In the genomic region with DNA sequence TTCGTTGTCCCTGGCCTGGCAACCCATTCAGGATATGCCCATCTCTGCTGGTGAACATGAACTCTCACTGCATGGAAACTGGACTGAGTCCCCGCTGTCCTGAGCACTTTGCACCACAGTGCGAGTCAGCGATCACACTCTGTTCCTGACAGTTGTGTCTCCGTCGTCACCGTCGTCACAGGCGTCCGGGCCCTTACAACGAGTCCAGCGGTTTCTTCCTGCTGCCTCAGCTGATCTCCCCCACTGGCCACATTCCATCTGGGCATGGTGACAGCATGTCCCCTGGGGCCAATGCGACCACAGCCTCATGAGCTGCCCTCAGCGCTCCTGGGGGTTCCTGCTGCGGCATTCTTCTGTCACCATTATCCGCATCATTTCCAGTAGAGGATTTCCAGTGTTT, we compare ENCODE assay signal across 26 cellular contexts.
DNase-seq lines count a peak whose midpoint lies in the region; ATAC-seq, FAIRE-seq and TF ChIP-seq lines count a peak whose summit lies in the region.
"Had no signal": no experiment of that assay in that cellular context is flagged by ENCODE, and none has a peak within 500 bp of the region (broad histone marks: within the 10 kb centered on the region; RNA-seq: fewer than 3 reads in every experiment).

No MANE protein-coding gene starts in this region.

- H3K4me1 Mint-ChIP-seq in HFFc6 (ENCODE audit: low read depth), result peaks cover 23% of the 10 kb centered on the region
- peaks cover 27% of the 10 kb centered on the region for H3K4me1 Mint-ChIP-seq in activated T-helper 1 cell treated with anti-CD3 and anti-CD28 coated beads, Interleukin-12 subunit alpha, Interleukin-12 subunit beta, Interleukin-2, Interleukin-4 antibody, amounts not matched to agents 30 ng/mL and 10 ng/mL and 1 ng/mL, durations not matched to agents 14 hours and 24 hours and 36 hours (ENCODE audit: low read depth)

- H2AK5ac ChIP-seq in H1 (ENCODE audit: low read depth, low read length), result no peak overlapping the region

- H2BK15ac ChIP-seq in H1 (ENCODE audit: low read length), result no peak overlapping the region

- H3K14ac ChIP-seq in H1 (ENCODE audit: insufficient read length), result no peak overlapping the region

- H3K18ac ChIP-seq in H1 (ENCODE audit: extremely low read depth, low read length), result no peak overlapping the region

- peak overlapping the region; percentile 54 for H3K27ac Mint-ChIP-seq in HFFc6
- H3K27ac Mint-ChIP-seq in activated T-helper 1 cell treated with anti-CD3 and anti-CD28 coated beads, Interleukin-12 subunit alpha, Interleukin-12 subunit beta, Interleukin-2, Interleukin-4 antibody, amounts not matched to agents 30 ng/mL and 10 ng/mL and 1 ng/mL, durations not matched to agents 14 hours and 24 hours and 36 hours, result no peak overlapping the region
- H3K27ac Mint-ChIP-seq: activated CD4-positive, alpha-beta T cell treated with anti-CD3 and anti-CD28 coated beads for 36 hours; activated CD8-positive, alpha-beta memory T cell treated with anti-CD3 and anti-CD28 coated beads, Interleukin-2, amount 10 ng/mL, durations not matched to agents 7 days and 5 days; activated naive CD8-positive, alpha-beta T cell treated with anti-CD3 and anti-CD28 coated beads for 36 hours; activated T-helper 17 cell treated with anti-CD3 and anti-CD28 coated beads, Interleukin-2, amount 50 U/mL, for 72 hours; memory B cell; T-cell had no signal

- no peak overlapping the region for H4K91ac ChIP-seq in H1 (replicated peaks; ENCODE audit: insufficient read length, low read length)

- H3K9me3 ChIP-seq in H1 (ENCODE audit: insufficient read depth in 2 of 2, low read depth in 1 of 2, low read length in 1 of 2) (no peaks in the 10 kb centered on the region), ovary (no peaks in the 10 kb centered on the region)

- H4K20me1 ChIP-seq in H1 (replicated peaks in 1 of 2; ENCODE audit: control insufficient read depth in 1 of 2, insufficient read depth in 2 of 2, low read length in 2 of 2), result no peaks in the 10 kb centered on the region

- no peaks in the 10 kb centered on the region for H3K23me2 ChIP-seq in H1 (ENCODE audit: low read depth, low read length)

- intact Hi-C loops in ovary (cut with DNase I), result no loop called here
- intact Hi-C loops in activated T-helper 1 cell treated with anti-CD3 and anti-CD28 coated beads, Interleukin-12 subunit alpha, Interleukin-12 subunit beta, Interleukin-2, Interleukin-4 antibody, amounts not matched to agents 30 ng/mL and 10 ng/mL and 1 ng/mL, durations not matched to agents 14 hours and 24 hours and 36 hours (cut with micrococcal nuclease), result no loop called here

- no peaks in the 10 kb centered on the region for H3K36me3 ChIP-seq in H1 (ENCODE audit: control insufficient read depth in 2 of 4, insufficient read depth in 4 of 4, low read length in 3 of 4)
- no peaks in the 10 kb centered on the region for H3K36me3 ChIP-seq in ovary

- no peak overlapping the region for H2BK5ac ChIP-seq in H1 (ENCODE audit: low read depth, low read length)

- WGBS in H1 (ENCODE audit: extremely low coverage in 1 of 2, insufficient coverage in 1 of 2, insufficient read length in 1 of 2, insufficient replicate concordance in 2 of 2, low coverage in 1 of 2, low lambda C conversion rate in 2 of 2, missing lambda C conversion rate in 1 of 2), 2 experiments, result 94% methylated on average over 16 of the region's 16 CpGs; no CpG with 5 or more reads in 1 of the 2 experiments
- 93 to 94% (median 94%) methylated on average over 16 of the region's 16 CpGs for WGBS in ovary, 3 donors

- no peak overlapping the region for H3K56ac ChIP-seq in H1 (replicated peaks; ENCODE audit: insufficient read length, low read depth, low read length)

- FAIRE-seq in H1 (lab: Jason Lieb, UNC), result no peak
- FAIRE-seq: bronchial epithelial cell, frontal cortex, GM18507, keratinocyte had no signal

- H3K4me1 ChIP-seq in H1 (replicated peaks in 1 of 4; ENCODE audit: control insufficient read depth in 3 of 4, insufficient read depth in 4 of 4, low read length in 3 of 4) (no peaks in the 10 kb centered on the region), ovary (ENCODE audit: insufficient read depth) (peaks cover 10% of the 10 kb centered on the region)
- H3K4me1 ChIP-seq: parathyroid adenoma had no signal

- H3K9me3 Mint-ChIP-seq in HFFc6, result no peaks in the 10 kb centered on the region
- no peaks in the 10 kb centered on the region for H3K9me3 Mint-ChIP-seq in activated T-helper 1 cell treated with anti-CD3 and anti-CD28 coated beads, Interleukin-12 subunit alpha, Interleukin-12 subunit beta, Interleukin-2, Interleukin-4 antibody, amounts not matched to agents 30 ng/mL and 10 ng/mL and 1 ng/mL, durations not matched to agents 14 hours and 24 hours and 36 hours
- H3K9me3 Mint-ChIP-seq: activated naive CD8-positive, alpha-beta T cell treated with anti-CD3 and anti-CD28 coated beads for 36 hours; activated T-helper 17 cell treated with anti-CD3 and anti-CD28 coated beads, Interleukin-2, amount 50 U/mL, for 72 hours; memory B cell; naive B cell; T-cell had no signal

- TF ChIP-seq EP300 in H1 (IDR thresholded peaks at IDR 0.05; ENCODE audit: borderline replicate concordance in 1 of 2, low read depth in 2 of 2, low read length in 2 of 2), result no peak
- no peak for TF ChIP-seq EP300 in ovary (IDR thresholded peaks at IDR 0.05)

- no peak overlapping the region for H2BK20ac ChIP-seq in H1 (ENCODE audit: low read length)

- H3K79me1 ChIP-seq in H1 (ENCODE audit: low read depth, low read length), result no peaks in the 10 kb centered on the region

- in situ Hi-C loops in ACHN (cut with HindIII; ENCODE audit: low pct_ligation_motif_present, low pct_unique_long_range_greater_than_20kb, low sequenced_read_pairs), result no loop called here

- H3K79me2 ChIP-seq in H1 (ENCODE audit: control insufficient read depth in 1 of 2, insufficient read depth in 2 of 2, low read length in 2 of 2), result no peaks in the 10 kb centered on the region
- H3K79me2 ChIP-seq: parathyroid adenoma had no signal

- H3K27ac ChIP-seq in H1 (ENCODE audit: low read depth, low read length) (no peak overlapping the region), ovary (no peak overlapping the region)
- H3K27ac ChIP-seq: dorsolateral prefrontal cortex, parathyroid adenoma had no signal

- no peak overlapping the region for H3K4ac ChIP-seq in H1 (replicated peaks; ENCODE audit: insufficient read length, low read depth, low read length)

- H3K36me3 Mint-ChIP-seq in HFFc6 (ENCODE audit: low read depth), result no peaks in the 10 kb centered on the region
- no peaks in the 10 kb centered on the region for H3K36me3 Mint-ChIP-seq in activated T-helper 1 cell treated with anti-CD3 and anti-CD28 coated beads, Interleukin-12 subunit alpha, Interleukin-12 subunit beta, Interleukin-2, Interleukin-4 antibody, amounts not matched to agents 30 ng/mL and 10 ng/mL and 1 ng/mL, durations not matched to agents 14 hours and 24 hours and 36 hours (ENCODE audit: low read depth)
- H3K36me3 Mint-ChIP-seq: activated naive CD8-positive, alpha-beta T cell treated with anti-CD3 and anti-CD28 coated beads for 36 hours; memory B cell; naive B cell; T-cell had no signal

- H2BK120ac ChIP-seq in H1 (replicated peaks; ENCODE audit: low read depth, low read length), result no peak overlapping the region

- H3K4me3 ChIP-seq in H1 (ENCODE audit: extremely low read depth in 1 of 4, insufficient read depth in 2 of 4, low read depth in 3 of 4, low read length in 4 of 4) (no peak overlapping the region), ovary (no peak overlapping the region)
- H3K4me3 ChIP-seq: dorsolateral prefrontal cortex had no signal

- POLR2A ChIA-PET in H1 (lab: Charles Lee; ENCODE audit: partially characterized antibody), result no interaction called here

- TF ChIP-seq POLR2A in H1 (IDR thresholded peaks at IDR 0.05; ENCODE audit: control extremely low read depth in 1 of 2, low read depth in 2 of 2, low read length in 2 of 2) (no peak), ovary (IDR thresholded peaks at IDR 0.05) (no peak)

- H3K23ac ChIP-seq in H1 (ENCODE audit: insufficient read length), result no peak overlapping the region

- H4K5ac ChIP-seq in H1 (ENCODE audit: insufficient read length, low read depth, low read length), result no peak overlapping the region

- TF ChIP-seq RAD21 in H1 (IDR thresholded peaks at IDR 0.05 in 1 of 2, conservative IDR thresholded peaks at IDR 0.05 in 1 of 2; ENCODE audit: low read depth in 2 of 2, low read length in 2 of 2), result no peak

- DNase-seq in ACHN, result peak; percentile 32
- DNase-seq in HFFc6, result no peak
- DNase-seq in H1 (ENCODE audit: low read depth in 1 of 2, low spot score in 2 of 2), result no peak
- DNase-seq in ovary, result peak in 3 of 5 donors; percentile 36 to 53 (median 39)
- no peak for DNase-seq in activated CD4-positive, CD25-positive, alpha-beta regulatory T cell treated with anti-CD3 and anti-CD28 coated beads, Interleukin-2, amount 50 U/mL, for 72 hours
- no peak for DNase-seq in activated T-helper 1 cell treated with anti-CD3 and anti-CD28 coated beads, Interleukin-12 subunit alpha, Interleukin-12 subunit beta, Interleukin-2, Interleukin-4 antibody, amounts not matched to agents 30 ng/mL and 10 ng/mL and 1 ng/mL, durations not matched to agents 14 hours and 24 hours and 36 hours (ENCODE audit: low spot score)
- DNase-seq in AG08395 (ENCODE audit: low spot score), result no peak
- DNase-seq: activated CD4-positive, alpha-beta T cell treated with anti-CD3 and anti-CD28 coated beads for 36 hours; activated CD8-positive, alpha-beta memory T cell treated with anti-CD3 and anti-CD28 coated beads, Interleukin-2, amount 10 ng/mL, durations not matched to agents 7 days and 5 days; activated naive CD8-positive, alpha-beta T cell treated with anti-CD3 and anti-CD28 coated beads for 36 hours; COR-L47; dorsolateral prefrontal cortex; EL; naive B cell; NCI-H1417 treated with DMSO at 0.1 percent for 48 hours; SHP77 treated with DMSO at 0.1 percent for 48 hours; T-cell had no signal

- no peak for ATAC-seq in GM19397 (IDR thresholded peaks at IDR 0.05; ENCODE audit: unreplicated experiment)
- ATAC-seq: activated CD4-positive, alpha-beta T cell treated with anti-CD3 and anti-CD28 coated beads for 36 hours; activated CD8-positive, alpha-beta memory T cell treated with anti-CD3 and anti-CD28 coated beads, Interleukin-2, amount 10 ng/mL, durations not matched to agents 7 days and 5 days; activated T-helper 17 cell treated with anti-CD3 and anti-CD28 coated beads, Interleukin-2, amount 50 U/mL, for 72 hours; HCT116; T-cell had no signal

- H3K4me3 Mint-ChIP-seq in HFFc6, result no peak overlapping the region
- no peak overlapping the region for H3K4me3 Mint-ChIP-seq in activated T-helper 1 cell treated with anti-CD3 and anti-CD28 coated beads, Interleukin-12 subunit alpha, Interleukin-12 subunit beta, Interleukin-2, Interleukin-4 antibody, amounts not matched to agents 30 ng/mL and 10 ng/mL and 1 ng/mL, durations not matched to agents 14 hours and 24 hours and 36 hours
- H3K4me3 Mint-ChIP-seq: activated CD4-positive, alpha-beta T cell treated with anti-CD3 and anti-CD28 coated beads for 36 hours; activated CD8-positive, alpha-beta memory T cell treated with anti-CD3 and anti-CD28 coated beads, Interleukin-2, amount 10 ng/mL, durations not matched to agents 7 days and 5 days; activated naive CD8-positive, alpha-beta T cell treated with anti-CD3 and anti-CD28 coated beads for 36 hours; activated T-helper 17 cell treated with anti-CD3 and anti-CD28 coated beads, Interleukin-2, amount 50 U/mL, for 72 hours; memory B cell; naive B cell; T-cell had no signal

- no peak overlapping the region for H3K9ac ChIP-seq in H1 (replicated peaks in 1 of 4; ENCODE audit: extremely low read depth in 1 of 4, low read depth in 3 of 4, low read length in 3 of 4)
- H3K9ac ChIP-seq: parathyroid adenoma had no signal

- CTCF ChIA-PET in H1 (lab: Charles Lee; ENCODE audit: partially characterized antibody), result interaction anchor here (0.7 kb wide), 1 partner anchor 1595 kb away, joined by 3 read pairs; no protein-coding TSS in a partner anchor

- H3K4me2 ChIP-seq in H1 (ENCODE audit: insufficient read depth in 1 of 2, low read depth in 2 of 2, low read length in 2 of 2), result no peak overlapping the region

- no peak overlapping the region for H4K8ac ChIP-seq in H1 (ENCODE audit: extremely low read depth, insufficient read depth, low read length)

- no peak for TF ChIP-seq CTCF in HFFc6 (IDR thresholded peaks at IDR 0.05)
- TF ChIP-seq CTCF in H1 (IDR thresholded peaks at IDR 0.05; ENCODE audit: control extremely low read depth in 1 of 3, insufficient read depth in 1 of 3, low read depth in 1 of 3, low read length in 3 of 3), result no peak
- no peak for TF ChIP-seq CTCF in ovary (IDR thresholded peaks at IDR 0.05)

- H3K27me3 ChIP-seq in H1 (replicated peaks in 1 of 4; ENCODE audit: control insufficient read depth in 3 of 4, extremely low read depth in 1 of 4, insufficient read depth in 3 of 4, low read length in 3 of 4), result no peaks in the 10 kb centered on the region
- no peaks in the 10 kb centered on the region for H3K27me3 ChIP-seq in ovary
- H3K27me3 ChIP-seq: dorsolateral prefrontal cortex had no signal

- H2BK12ac ChIP-seq in H1 (ENCODE audit: low read depth, low read length), result peak overlapping the region; percentile 29; the same call in 1 of the 2 replicates

- peaks cover 2% of the 10 kb centered on the region; the same call in 1 of the 2 replicates for H3K27me3 Mint-ChIP-seq in HFFc6 (ENCODE audit: insufficient read depth)
- no peaks in the 10 kb centered on the region for H3K27me3 Mint-ChIP-seq in activated T-helper 1 cell treated with anti-CD3 and anti-CD28 coated beads, Interleukin-12 subunit alpha, Interleukin-12 subunit beta, Interleukin-2, Interleukin-4 antibody, amounts not matched to agents 30 ng/mL and 10 ng/mL and 1 ng/mL, durations not matched to agents 14 hours and 24 hours and 36 hours (ENCODE audit: insufficient read depth)
- H3K27me3 Mint-ChIP-seq: activated CD4-positive, alpha-beta T cell treated with anti-CD3 and anti-CD28 coated beads for 36 hours; activated CD8-positive, alpha-beta memory T cell treated with anti-CD3 and anti-CD28 coated beads, Interleukin-2, amount 10 ng/mL, durations not matched to agents 7 days and 5 days; activated naive CD8-positive, alpha-beta T cell treated with anti-CD3 and anti-CD28 coated beads for 36 hours; activated T-helper 17 cell treated with anti-CD3 and anti-CD28 coated beads, Interleukin-2, amount 50 U/mL, for 72 hours; memory B cell; naive B cell; T-cell had no signal

- H2AFZ ChIP-seq in H1 (ENCODE audit: low read length), result no peak overlapping the region
- H2AFZ ChIP-seq: parathyroid adenoma had no signal

Comparison
In these comparisons a context has a peak if more than half of its experiments do, and no peak if none do; other contexts are left out.
1. DNase-seq: peak in ACHN (single experiment) and ovary (3 of 5); none in HFFc6 (single experiment), H1 (0 of 2), activated CD4-positive, CD25-positive, alpha-beta regulatory T cell treated with anti-CD3 and anti-CD28 coated beads, Interleukin-2, amount 50 U/mL, for 72 hours (single experiment), activated T-helper 1 cell treated with anti-CD3 and anti-CD28 coated beads, Interleukin-12 subunit alpha, Interleukin-12 subunit beta, Interleukin-2, Interleukin-4 antibody, amounts not matched to agents 30 ng/mL and 10 ng/mL and 1 ng/mL, durations not matched to agents 14 hours and 24 hours and 36 hours (single experiment) and AG08395 (single experiment).